In genomic region chr20:23856226-23856625, GRCh38 we compare ENCODE assay signal across 35 cellular contexts. TPM values are rescaled to one million over a fixed set of nuclear protein-coding genes. Genes with fewer than 3 reads are reported as not detected.
"Had no signal": no experiment of that assay in that cellular context is flagged by ENCODE, and none has a peak within 500 bp of the region (broad histone marks: within the 10 kb centered on the region; RNA-seq: fewer than 3 reads in every experiment).

No MANE protein-coding gene starts in this region.

- H3K27me3 ChIP-seq: brain microvascular endothelial cell, esophagus squamous epithelium had no signal

- FAIRE-seq: astrocyte, colon, endothelial cell of umbilical vein, frontal cortex had no signal

- H3K4me3 ChIP-seq: esophagus squamous epithelium had no signal

- DNase-seq: activated B cell treated with CpG ODN at 0.5 μM for 24 hours; activated CD4-positive, alpha-beta T cell treated with anti-CD3 and anti-CD28 coated beads for 48 hours; activated CD4-positive, alpha-beta T cell treated with anti-CD3 and anti-CD28 coated beads, Interleukin-2, amount 50 U/mL, for 1 hour; activated CD4-positive, alpha-beta T cell treated with anti-CD3 and anti-CD28 coated beads, Interleukin-2, amount 50 U/mL, for 48 hours; activated CD8-positive, alpha-beta memory T cell treated with anti-CD3 and anti-CD28 coated beads for 24 hours; activated CD8-positive, alpha-beta T cell treated with anti-CD3 and anti-CD28 coated beads for 36 hours; activated effector memory CD4-positive, alpha-beta T cell treated with Interleukin-2 at 50 U/mL for 16 hours; activated gamma-delta T cell treated with Interleukin-2 at 50 U/mL for 16 hours; activated naive CD4-positive, alpha-beta T cell treated with anti-CD3 and anti-CD28 coated beads, Interleukin-2, amount 50 U/mL, for 16 hours; activated naive CD4-positive, alpha-beta T cell treated with Interleukin-2 at 50 U/mL for 16 hours; activated T-cell treated with anti-CD3 and anti-CD28 coated beads, Interleukin-2, amount 50 U/mL, for 4 hours; amniotic stem cell; anterior cingulate cortex; brain microvascular endothelial cell; caudate nucleus; cortex of kidney; dermis blood vessel endothelial cell; effector CD4-positive, alpha-beta T cell; effector memory CD8-positive, alpha-beta T cell; esophagus squamous epithelium; head of caudate nucleus; T-helper 1 cell; T-helper 17 cell; T1000; WERI-Rb-1 had no signal

- H3K9me3 ChIP-seq: esophagus squamous epithelium had no signal

- H3K27ac ChIP-seq: brain microvascular endothelial cell, epithelial cell of prostate, esophagus squamous epithelium, WERI-Rb-1 had no signal

- ATAC-seq: activated CD4-positive, CD25-positive, alpha-beta regulatory T cell treated with anti-CD3 and anti-CD28 coated beads, Interleukin-2, amount 50 U/mL, for 24 hours; activated CD8-positive, alpha-beta T cell treated with anti-CD3 and anti-CD28 coated beads for 36 hours; activated T-cell treated with anti-CD3 and anti-CD28 coated beads, Interleukin-2, amount 50 U/mL, for 4 hours; activated T-helper 17 cell treated with anti-CD3 and anti-CD28 coated beads, Interleukin-2, amount 50 U/mL, for 72 hours; effector memory CD8-positive, alpha-beta T cell; T-helper 17 cell had no signal

- H3K36me3 ChIP-seq: brain microvascular endothelial cell, esophagus squamous epithelium, WERI-Rb-1 had no signal

- H3K4me1 ChIP-seq: esophagus squamous epithelium had no signal

RNA-seq across cellular contexts. Expression of gene CST5, which starts 23.3 kb away (rescaled TPM):
- total RNA-seq: activated B cell treated with CpG ODN at 0.5 μM for 24 hours; activated CD8-positive, alpha-beta T cell treated with anti-CD3 and anti-CD28 coated beads for 36 hours; activated T-cell treated with anti-CD3 and anti-CD28 coated beads, Interleukin-2, amount 50 U/mL, for 4 hours; activated T-helper 17 cell treated with anti-CD3 and anti-CD28 coated beads, Interleukin-2, amount 50 U/mL, for 72 hours; chondrocyte; dermis blood vessel endothelial cell; endothelial cell of umbilical vein; esophagus squamous epithelium; fibroblast of lung; fibroblast of villous mesenchyme; frontal cortex; T-helper 17 cell had no signal
- polyA plus RNA-seq: endothelial cell of umbilical vein, fibroblast of lung had no signal

RNA-seq across cellular contexts. Expression of gene CST2, which starts 29.7 kb away (rescaled TPM):
- total RNA-seq: activated B cell treated with CpG ODN at 0.5 μM for 24 hours; activated CD8-positive, alpha-beta T cell treated with anti-CD3 and anti-CD28 coated beads for 36 hours; activated T-cell treated with anti-CD3 and anti-CD28 coated beads, Interleukin-2, amount 50 U/mL, for 4 hours; activated T-helper 17 cell treated with anti-CD3 and anti-CD28 coated beads, Interleukin-2, amount 50 U/mL, for 72 hours; chondrocyte; dermis blood vessel endothelial cell; endothelial cell of umbilical vein; esophagus squamous epithelium; fibroblast of lung; fibroblast of villous mesenchyme; frontal cortex; T-helper 17 cell had no signal
- polyA plus RNA-seq: endothelial cell of umbilical vein had no signal
